In genomic region chr5:32711693-32712462, GRCh38 we compare ENCODE assay signal across 8 cellular contexts. TPM values are rescaled to one million over a fixed set of nuclear protein-coding genes. Genes with fewer than 3 reads are reported as not detected.
DNase-seq lines count a peak whose midpoint lies in the region; ATAC-seq and TF ChIP-seq lines count a peak whose summit lies in the region.

No MANE protein-coding gene starts in this region.

- no peaks in the 10 kb centered on the region for H3K79me2 ChIP-seq in mammary epithelial cell (ENCODE audit: insufficient read depth, low read length)

- H3K27me3 Mint-ChIP-seq in type B pancreatic cell, result peaks cover 64% of the 10 kb centered on the region
- H3K27me3 Mint-ChIP-seq in stimulated activated memory B cell treated with anti-CD40 and anti-IgM and Interleukin-4, amounts not matched to agents 10 μg/mL and 1 μg/mL and 100 μg/mL, for 72 hours, result peaks cover 69% of the 10 kb centered on the region

- H3K4me3 Mint-ChIP-seq in type B pancreatic cell, result peak overlapping the region; percentile 93
- H3K4me3 Mint-ChIP-seq in stimulated activated memory B cell treated with anti-CD40 and anti-IgM and Interleukin-4, amounts not matched to agents 10 μg/mL and 1 μg/mL and 100 μg/mL, for 72 hours, result no peak overlapping the region

- in situ Hi-C loops in mammary epithelial cell (cut with MboI; ENCODE audit: low sequenced_read_pairs in 2 of 2), result loop anchor here (10.0 to 25.0 kb wide), 3 partner anchors 200 to 713 kb away; no protein-coding TSS in a partner anchor

- H3K4me1 Mint-ChIP-seq in type B pancreatic cell (ENCODE audit: unreplicated experiment), result peaks cover 19% of the 10 kb centered on the region
- peaks cover 33% of the 10 kb centered on the region for H3K4me1 Mint-ChIP-seq in stimulated activated memory B cell treated with anti-CD40 and anti-IgM and Interleukin-4, amounts not matched to agents 10 μg/mL and 1 μg/mL and 100 μg/mL, for 72 hours

- H3K9me3 ChIP-seq in mammary epithelial cell (replicated peaks; ENCODE audit: insufficient read depth, low read length), result no peaks in the 10 kb centered on the region
- H3K9me3 ChIP-seq in right lobe of liver, result no peaks in the 10 kb centered on the region

- TF ChIP-seq POLR2A in right lobe of liver (IDR thresholded peaks at IDR 0.05), result no peak

- H3K27ac Mint-ChIP-seq in type B pancreatic cell, result peak overlapping the region; percentile 83
- H3K27ac Mint-ChIP-seq in stimulated activated memory B cell treated with anti-CD40 and anti-IgM and Interleukin-4, amounts not matched to agents 10 μg/mL and 1 μg/mL and 100 μg/mL, for 72 hours, result no peak overlapping the region

- ATAC-seq in right lobe of liver, result peak; percentile 16 to 39 (median 36)
- ATAC-seq in GM18868 (IDR thresholded peaks at IDR 0.05; ENCODE audit: unreplicated experiment), result no peak
- ATAC-seq in stimulated activated memory B cell treated with anti-CD40 and anti-IgM and Interleukin-4, amounts not matched to agents 10 μg/mL and 1 μg/mL and 100 μg/mL, for 72 hours, result no peak

- peak; percentile 58 for DNase-seq in activated CD8-positive, alpha-beta memory T cell treated with anti-CD3 and anti-CD28 coated beads, Interleukin-2, amount 50 U/mL, for 48 hours
- no peak for DNase-seq in activated CD8-positive, alpha-beta memory T cell treated with anti-CD3 and anti-CD28 coated beads for 24 hours
- DNase-seq in mammary epithelial cell, result peak; percentile 32
- peak in 1 of 3 donors; percentile 54 for DNase-seq in right lobe of liver
- DNase-seq in type B pancreatic cell (ENCODE audit: extremely low spot score, unreplicated experiment), result no peak
- DNase-seq in stimulated activated CD4-positive, alpha-beta T cell treated with anti-CD3 and anti-CD28 coated beads, Interleukin-12 subunit alpha, Interleukin-12 subunit beta, amount 100 ng/mL, for 4 hours, result no peak

- CTCF ChIA-PET in mammary epithelial cell (lab: Charles Lee; ENCODE audit: low non-redundant PET), result no interaction called here

- H3K27me3 ChIP-seq in mammary epithelial cell (ENCODE audit: insufficient read depth, low read length) (peaks cover 27% of the 10 kb centered on the region), right lobe of liver (no peaks in the 10 kb centered on the region)

- 4% methylated on average over 32 of the region's 75 CpGs for WGBS in mammary epithelial cell (ENCODE audit: low coverage, missing lambda C conversion rate)
- 6% methylated on average over 7 of the region's 75 CpGs for WGBS in right lobe of liver (ENCODE audit: insufficient coverage, low coverage, low lambda C conversion rate, missing lambda C conversion rate)

- no peaks in the 10 kb centered on the region for H3K9me3 Mint-ChIP-seq in type B pancreatic cell
- peaks cover under 1% of the 10 kb centered on the region for H3K9me3 Mint-ChIP-seq in stimulated activated memory B cell treated with anti-CD40 and anti-IgM and Interleukin-4, amounts not matched to agents 10 μg/mL and 1 μg/mL and 100 μg/mL, for 72 hours

- H3K4me1 ChIP-seq in mammary epithelial cell (ENCODE audit: insufficient read depth, low read length) (peaks cover 31% of the 10 kb centered on the region), right lobe of liver (peaks cover 0 to 25% (median 0%) of the 10 kb centered on the region in 4 donors)

- H3K36me3 ChIP-seq in mammary epithelial cell (ENCODE audit: insufficient read depth, low read length), result no peaks in the 10 kb centered on the region
- H3K36me3 ChIP-seq in right lobe of liver, result no peaks in the 10 kb centered on the region

- peak overlapping the region; percentile 71 for H2AFZ ChIP-seq in mammary epithelial cell (ENCODE audit: low read depth, low read length)

- peak overlapping the region; percentile 90 for H3K4me2 ChIP-seq in mammary epithelial cell (ENCODE audit: insufficient read depth, low read depth, low read length)

- no peak overlapping the region for H3K27ac ChIP-seq in mammary epithelial cell (ENCODE audit: insufficient read depth, low read depth, low read length)
- H3K27ac ChIP-seq in right lobe of liver, result peak overlapping the region in 1 of 3 donors; percentile 6

- no peak for TF ChIP-seq CTCF in mammary epithelial cell (conservative IDR thresholded peaks at IDR 0.05 in 1 of 2, IDR thresholded peaks at IDR 0.05 in 1 of 2; ENCODE audit: extremely low read depth in 1 of 2, insufficient read depth in 1 of 2, low read depth in 1 of 2, low read length in 2 of 2)
- no peak for TF ChIP-seq CTCF in right lobe of liver (IDR thresholded peaks at IDR 0.05)
- TF ChIP-seq CTCF in type B pancreatic cell (conservative IDR thresholded peaks at IDR 0.05), result no peak

- intact Hi-C loops in mammary epithelial cell (cut with micrococcal nuclease), result loop anchor here (5.0 kb wide), 1 partner anchor 80 kb away; no protein-coding TSS in a partner anchor
- intact Hi-C loops in right lobe of liver (cut with DNase I), result no loop called here

- no TSS peak for BruUV-seq in mammary epithelial cell (replicated peaks; lab: Mats Ljungman, UMichigan)

- dilution Hi-C loops in mammary epithelial cell (cut with HindIII; ENCODE audit: low sequenced_read_pairs), result no loop called here

- peak overlapping the region; percentile 3 to 13 (median 9) for H3K4me3 ChIP-seq in mammary epithelial cell (replicated peaks in 1 of 3; ENCODE audit: insufficient read depth in 1 of 3, low read depth in 2 of 3, low read length in 3 of 3)
- H3K4me3 ChIP-seq in right lobe of liver, result peak overlapping the region; percentile 41 to 74 (median 61)

- H4K20me1 ChIP-seq in mammary epithelial cell (ENCODE audit: insufficient read depth, low read length), result no peaks in the 10 kb centered on the region

- H3K36me3 Mint-ChIP-seq in type B pancreatic cell, result peaks cover 8% of the 10 kb centered on the region
- H3K36me3 Mint-ChIP-seq in stimulated activated memory B cell treated with anti-CD40 and anti-IgM and Interleukin-4, amounts not matched to agents 10 μg/mL and 1 μg/mL and 100 μg/mL, for 72 hours, result no peaks in the 10 kb centered on the region

- H3K9ac ChIP-seq in mammary epithelial cell (ENCODE audit: insufficient read depth, low read length), result no peak overlapping the region

RNA-seq across cellular contexts. Expression of gene NPR3, which starts 0.8 kb away (rescaled TPM):
- 1 to 10 TPM in 1 of 2 donors, under 1 TPM in 1; 0.19 to 5.0 TPM for total RNA-seq in mammary epithelial cell
- polyA plus RNA-seq in mammary epithelial cell, result 0.05 TPM
- polyA minus RNA-seq in mammary epithelial cell, result not detected
- 1 to 10 TPM in 5 of 6 experiments, under 1 TPM in 1; 0.98 to 3.2 (median 2.4) TPM for total RNA-seq in right lobe of liver
- 13.7 and 116 TPM in 2 replicates for total RNA-seq in type B pancreatic cell (ENCODE audit: low replicate concordance)

Comparison
In these comparisons a context has a peak if more than half of its experiments do, and no peak if none do; other contexts are left out.
1. DNase-seq: peak in activated CD8-positive, alpha-beta memory T cell treated with anti-CD3 and anti-CD28 coated beads, Interleukin-2, amount 50 U/mL, for 48 hours (single experiment) and mammary epithelial cell (single experiment); none in activated CD8-positive, alpha-beta memory T cell treated with anti-CD3 and anti-CD28 coated beads for 24 hours (single experiment), type B pancreatic cell (single experiment) and stimulated activated CD4-positive, alpha-beta T cell treated with anti-CD3 and anti-CD28 coated beads, Interleukin-12 subunit alpha, Interleukin-12 subunit beta, amount 100 ng/mL, for 4 hours (single experiment).
2. ATAC-seq: peak in right lobe of liver (4 of 4); none in GM18868 (single experiment) and stimulated activated memory B cell treated with anti-CD40 and anti-IgM and Interleukin-4, amounts not matched to agents 10 μg/mL and 1 μg/mL and 100 μg/mL, for 72 hours (single experiment).